In the genomic region with DNA sequence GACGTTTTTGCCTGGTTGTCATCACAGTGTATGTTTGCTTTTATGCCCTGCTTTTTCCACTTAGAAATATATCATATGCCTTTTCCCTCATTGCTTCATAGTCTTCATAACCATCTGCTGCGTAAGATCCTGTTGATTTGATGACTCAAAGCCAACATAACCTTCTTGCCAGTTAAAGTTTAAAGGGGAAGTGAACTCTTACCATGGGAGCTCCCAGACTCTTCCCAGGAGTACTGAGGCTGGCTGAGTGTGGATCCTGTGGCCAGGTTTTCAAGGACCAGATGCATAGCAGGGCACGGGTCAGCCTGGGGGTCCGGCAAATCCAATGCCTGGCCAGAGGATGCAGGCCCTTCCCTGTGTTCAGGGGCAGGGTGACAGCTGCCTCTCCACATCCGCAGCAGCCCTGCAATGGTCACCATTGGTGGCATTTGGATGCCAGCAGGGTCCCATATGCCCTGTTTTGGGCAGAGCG, we compare ENCODE assay signal across 10 cellular contexts. TPM values are rescaled to one million over a fixed set of nuclear protein-coding genes. Genes with fewer than 3 reads are reported as not detected.
DNase-seq lines count a peak whose midpoint lies in the region; ATAC-seq, FAIRE-seq and TF ChIP-seq lines count a peak whose summit lies in the region.
"Had no signal": no experiment of that assay in that cellular context is flagged by ENCODE, and none has a peak within 500 bp of the region (broad histone marks: within the 10 kb centered on the region; RNA-seq: fewer than 3 reads in every experiment).

No MANE protein-coding gene starts in this region.

- H3K4me1 Mint-ChIP-seq in memory B cell (peaks cover 22% of the 10 kb centered on the region), mesothelial cell of epicardium (peaks cover 8% of the 10 kb centered on the region)
- H3K4me1 Mint-ChIP-seq in naive thymus-derived CD8-positive, alpha-beta T cell, result peaks cover 0 to 22% (median 10%) of the 10 kb centered on the region in 4 donors

- H3K4me3 Mint-ChIP-seq in memory B cell, result no peak overlapping the region
- H3K4me3 Mint-ChIP-seq in mesothelial cell of epicardium, result no peak overlapping the region
- H3K4me3 Mint-ChIP-seq in naive thymus-derived CD8-positive, alpha-beta T cell, result no peak overlapping the region
- H3K4me3 Mint-ChIP-seq: IgD-negative memory B cell had no signal

- H3K36me3 ChIP-seq in bronchial epithelial cell (ENCODE audit: control insufficient read depth, insufficient read depth, low read length), result no peaks in the 10 kb centered on the region

- FAIRE-seq in bronchial epithelial cell (lab: Jason Lieb, UNC), result no peak

- TF ChIP-seq CTCF in NB4 (IDR thresholded peaks at IDR 0.05; ENCODE audit: low read depth, low read length) (no peak), bronchial epithelial cell (IDR thresholded peaks at IDR 0.05; ENCODE audit: insufficient read depth, low read length, severe bottlenecking) (no peak), mesothelial cell of epicardium (IDR thresholded peaks at IDR 0.05; ENCODE audit: unreplicated experiment) (no peak)

- H3K36me3 Mint-ChIP-seq in memory B cell (peaks cover 34% of the 10 kb centered on the region), mesothelial cell of epicardium (peaks cover 29% of the 10 kb centered on the region)
- H3K36me3 Mint-ChIP-seq in naive thymus-derived CD8-positive, alpha-beta T cell, result peaks cover 15 to 59% (median 28%) of the 10 kb centered on the region in 3 donors

- DNase-seq in AG08396 (ENCODE audit: low spot score) (peak; percentile 63), NB4 (ENCODE audit: low read depth) (peak; percentile 84), bronchial epithelial cell (ENCODE audit: low read depth) (peak; percentile 93), memory B cell (ENCODE audit: low spot score in 2 of 2) (no peak), mesothelial cell of epicardium (ENCODE audit: low spot score in 2 of 2, unreplicated experiment in 2 of 2) (no peak)
- no peak for DNase-seq in naive thymus-derived CD8-positive, alpha-beta T cell
- DNase-seq in stimulated activated CD4-positive, alpha-beta T cell treated with anti-CD3 and anti-CD28 coated beads, Interleukin-2, amount 100 ng/mL, for 48 hours, result no peak
- DNase-seq: activated gamma-delta T cell had no signal

- POLR2A ChIA-PET in naive thymus-derived CD8-positive, alpha-beta T cell (lab: Charles Lee), result no interaction called here

- H3K27me3 Mint-ChIP-seq in memory B cell, result no peaks in the 10 kb centered on the region
- no peaks in the 10 kb centered on the region for H3K27me3 Mint-ChIP-seq in mesothelial cell of epicardium (ENCODE audit: low read depth)
- H3K27me3 Mint-ChIP-seq in naive thymus-derived CD8-positive, alpha-beta T cell, result no peaks in the 10 kb centered on the region
- H3K27me3 Mint-ChIP-seq: IgD-negative memory B cell had no signal

- peak overlapping the region; percentile 45 for H3K27ac Mint-ChIP-seq in memory B cell
- no peak overlapping the region for H3K27ac Mint-ChIP-seq in mesothelial cell of epicardium
- H3K27ac Mint-ChIP-seq in naive thymus-derived CD8-positive, alpha-beta T cell, result peak overlapping the region in 1 of 10 donors; percentile 28

- peaks cover 6% of the 10 kb centered on the region for H3K9me3 Mint-ChIP-seq in memory B cell
- H3K9me3 Mint-ChIP-seq in mesothelial cell of epicardium, result peaks cover 19% of the 10 kb centered on the region
- H3K9me3 Mint-ChIP-seq in naive thymus-derived CD8-positive, alpha-beta T cell, result peaks cover 0 to 21% (median 8%) of the 10 kb centered on the region in 9 donors

- H3K27me3 ChIP-seq in bronchial epithelial cell (ENCODE audit: control insufficient read depth, insufficient read depth, low read length), result no peaks in the 10 kb centered on the region

- H3K4me3 ChIP-seq in NB4 (ENCODE audit: low read depth, low read length) (no peak overlapping the region), bronchial epithelial cell (ENCODE audit: low read depth, low read length) (no peak overlapping the region)

- no peak for ATAC-seq in memory B cell (ENCODE audit: low read depth)
- ATAC-seq in GM21825 (IDR thresholded peaks at IDR 0.05; ENCODE audit: unreplicated experiment), result no peak
- ATAC-seq in naive thymus-derived CD8-positive, alpha-beta T cell, result no peak

- no peak for TF ChIP-seq POLR2A in NB4 (IDR thresholded peaks at IDR 0.05; ENCODE audit: extremely low read depth, insufficient read length)

RNA-seq across cellular contexts. Expression of a gene that starts 42.0 kb away (rescaled TPM):
- 26.6 and 30.6 TPM in 2 replicates for total RNA-seq in bronchial epithelial cell
- 50.5 to 54.6 TPM (median 51.8 TPM) in 3 replicates for total RNA-seq in mesothelial cell of epicardium
- 10 to 100 TPM; 89.8 to 94.4 TPM for total RNA-seq in naive thymus-derived CD8-positive, alpha-beta T cell
- 10 to 100 TPM; 18.8 to 30.3 (median 18.8) TPM for polyA plus RNA-seq in naive thymus-derived CD8-positive, alpha-beta T cell

RNA-seq across cellular contexts. Expression of a gene that starts 52.6 kb away (rescaled TPM):
- total RNA-seq in bronchial epithelial cell (6.8 and 8.2 TPM in 2 replicates), mesothelial cell of epicardium (27.8 to 28.7 TPM (median 27.8 TPM) in 3 replicates)
- 10 to 100 TPM; 29.3 to 30.4 TPM for total RNA-seq in naive thymus-derived CD8-positive, alpha-beta T cell
- 1 to 10 TPM; 4.2 to 6.0 (median 4.6) TPM for polyA plus RNA-seq in naive thymus-derived CD8-positive, alpha-beta T cell

Comparison
In these comparisons a context has a peak if more than half of its experiments do, and no peak if none do; other contexts are left out.
1. DNase-seq: peak in AG08396 (single experiment), NB4 (single experiment) and bronchial epithelial cell (single experiment); none in memory B cell (0 of 2), mesothelial cell of epicardium (0 of 2), naive thymus-derived CD8-positive, alpha-beta T cell (0 of 10) and stimulated activated CD4-positive, alpha-beta T cell treated with anti-CD3 and anti-CD28 coated beads, Interleukin-2, amount 100 ng/mL, for 48 hours (0 of 2).